2 cellular contexts compared by ENCODE assay signal in genomic region chr2:141591787-141592186, GRCh38.
A peak's percentile ranks its signal among the peaks of the same experiment; 100 is the strongest.
TF ChIP-seq lines count a peak whose summit lies in the region.

No MANE protein-coding gene starts in this region.

TF ChIP-seq in HepG2, 621 proteins besides CTCF, POLR2A, EP300 and RAD21:
- TF ChIP-seq RBFOX2 (IDR thresholded peaks at IDR 0.05; ENCODE audit: low read depth, low read length) (no peak), RAD51 (IDR thresholded peaks at IDR 0.05; ENCODE audit: borderline replicate concordance) (peak; percentile 89), KDM5A (IDR thresholded peaks at IDR 0.05; ENCODE audit: borderline replicate concordance, low read length) (no peak), TEAD2 (CRISPR knock-in tag; IDR thresholded peaks at IDR 0.05) (no peak), USF2 (IDR thresholded peaks at IDR 0.05; ENCODE audit: low read depth, low read length) (peak; percentile 54), USF2 (CRISPR knock-in tag; IDR thresholded peaks at IDR 0.05; ENCODE audit: borderline replicate concordance) (no peak), TCF7 (IDR thresholded peaks at IDR 0.05; ENCODE audit: low read depth) (no peak), ZNF367 (CRISPR knock-in tag; IDR thresholded peaks at IDR 0.05; ENCODE audit: borderline replicate concordance) (no peak), THYN1 (CRISPR knock-in tag; IDR thresholded peaks at IDR 0.05; ENCODE audit: borderline replicate concordance, low read depth) (no peak), ZNF333 (CRISPR knock-in tag; IDR thresholded peaks at IDR 0.05; ENCODE audit: borderline replicate concordance) (no peak), STAT6 (CRISPR knock-in tag; IDR thresholded peaks at IDR 0.05; ENCODE audit: borderline replicate concordance) (no peak)

TF ChIP-seq in K562, 482 proteins besides CTCF, POLR2A, EP300 and RAD21:
- no peak for TF ChIP-seq VEZF1 (CRISPR knock-in tag; IDR thresholded peaks at IDR 0.05)
- peak; percentile 83 for TF ChIP-seq TFE3 (CRISPR knock-in tag; IDR thresholded peaks at IDR 0.05)
